ENCODE assay signal across 9 cellular contexts in genomic region chr1:243713470-243714186, GRCh38.
DNase-seq lines count a peak whose midpoint lies in the region; ATAC-seq and TF ChIP-seq lines count a peak whose summit lies in the region.
"Had no signal": no experiment of that assay in that cellular context is flagged by ENCODE, and none has a peak within 500 bp of the region (broad histone marks: within the 10 kb centered on the region; RNA-seq: fewer than 3 reads in every experiment).

No MANE protein-coding gene starts in this region.

- H3K4me1 ChIP-seq in right cardiac atrium (ENCODE audit: control insufficient read depth, insufficient read depth, low read length) (no peaks in the 10 kb centered on the region), thoracic aorta (ENCODE audit: control insufficient read depth in 1 of 2, low read depth in 2 of 2) (peaks cover 21 to 60% of the 10 kb centered on the region in 2 donors)

- ATAC-seq in right cardiac atrium (peak; percentile 59 to 84), thoracic aorta (ENCODE audit: insufficient number of reproducible peaks, low FRiP score, low read depth) (no peak), HG02938 (IDR thresholded peaks at IDR 0.05; ENCODE audit: unreplicated experiment) (no peak)

- H3K36me3 ChIP-seq in thoracic aorta = no peaks in the 10 kb centered on the region

- in situ Hi-C loops in SK-MEL-5 (cut with HindIII; ENCODE audit: low pct_unique_long_range_greater_than_20kb, low sequenced_read_pairs) = no loop called here

- DNase-seq in NCI-H187 treated with DMSO at 0.1 percent for 48 hours (lab: John Stamatoyannopoulos, UW) (peak; percentile 5), NCI-H187 (lab: John Stamatoyannopoulos, UW) (no peak), SK-MEL-5 (ENCODE audit: low read depth, low spot score) (peak; percentile 88), right cardiac atrium (peak in 2 of 3 donors; percentile 6 to 66), thoracic aorta (ENCODE audit: low spot score) (no peak), HPDE6-E6E7 (ENCODE audit: extremely low spot score) (no peak), NCI-H2196 treated with DMSO at 0.1 percent for 48 hours (lab: John Stamatoyannopoulos, UW; ENCODE audit: unreplicated experiment) (no peak)
- DNase-seq: 8988T had no signal

- intact Hi-C loops in right cardiac atrium (cut with DNase I) = no loop called here

- no peak overlapping the region for H3K27ac ChIP-seq in right cardiac atrium (ENCODE audit: low read length)
- H3K27ac ChIP-seq in thoracic aorta = no peak overlapping the region

- H3K4me3 ChIP-seq in right cardiac atrium (ENCODE audit: low read length) = peak overlapping the region; percentile 33
- H3K4me3 ChIP-seq in thoracic aorta = peak overlapping the region; percentile 16

- 23% methylated on average over 10 of the region's 10 CpGs for WGBS in right cardiac atrium

- H3K9me3 ChIP-seq in right cardiac atrium (ENCODE audit: control insufficient read depth, low read length) = no peaks in the 10 kb centered on the region
- no peaks in the 10 kb centered on the region for H3K9me3 ChIP-seq in thoracic aorta

- H3K27me3 ChIP-seq in right cardiac atrium (ENCODE audit: control insufficient read depth, insufficient read depth) (no peaks in the 10 kb centered on the region), thoracic aorta (replicated peaks; ENCODE audit: insufficient read depth) (no peaks in the 10 kb centered on the region)

- no peak for TF ChIP-seq CTCF in thoracic aorta (IDR thresholded peaks at IDR 0.05)

Comparison
In these comparisons a context has a peak if more than half of its experiments do, and no peak if none do; other contexts are left out.
1. DNase-seq: peak in NCI-H187 treated with DMSO at 0.1 percent for 48 hours (single experiment), SK-MEL-5 (single experiment) and right cardiac atrium (2 of 3); none in NCI-H187 (0 of 2), thoracic aorta (single experiment), HPDE6-E6E7 (single experiment) and NCI-H2196 treated with DMSO at 0.1 percent for 48 hours (single experiment).
2. ATAC-seq: peak in right cardiac atrium (2 of 2); none in thoracic aorta (single experiment) and HG02938 (single experiment).